ENCODE assay signal across 24 cellular contexts in genomic region chr2:176755537-176756135, GRCh38.
"Had no signal": no experiment of that assay in that cellular context is flagged by ENCODE, and none has a peak within 500 bp of the region (broad histone marks: within the 10 kb centered on the region; RNA-seq: fewer than 3 reads in every experiment).

No MANE protein-coding gene starts in this region.

- H3K27me3 ChIP-seq: brain microvascular endothelial cell, cardiac muscle cell had no signal

- DNase-seq: activated CD4-positive, alpha-beta memory T cell treated with anti-CD3 and anti-CD28 coated beads, Interleukin-2, amount 10 ng/mL, durations not matched to agents 7 days and 5 days; activated CD4-positive, alpha-beta T cell treated with anti-CD3 and anti-CD28 coated beads for 36 hours; activated CD4-positive, alpha-beta T cell treated with anti-CD3 and anti-CD28 coated beads, Interleukin-2, amount 50 U/mL, for 1 hour; activated CD4-positive, CD25-positive, alpha-beta regulatory T cell; activated gamma-delta T cell; activated naive CD4-positive, alpha-beta T cell treated with anti-CD3 and anti-CD28 coated beads for 36 hours; activated T-cell treated with anti-CD3 and anti-CD28 coated beads for 4 hours; activated T-cell treated with anti-CD3 and anti-CD28 coated beads, Interleukin-2, amount 50 U/mL, for 48 hours; brain microvascular endothelial cell; NCI-H1048; NCI-H1436 treated with DMSO at 0.1 percent for 48 hours; NCI-H187; NCI-H2081; NCI-H510A treated with DMSO at 0.1 percent for 48 hours; NCI-H69; PC-9; SIG-M5; T-cell; T-helper 2 cell; T1000 had no signal

- H2AFZ ChIP-seq: PC-9 had no signal

- H3K36me3 ChIP-seq: brain microvascular endothelial cell, cardiac muscle cell had no signal

- H3K9me3 Mint-ChIP-seq: activated CD4-positive, alpha-beta memory T cell treated with anti-CD3 and anti-CD28 coated beads, Interleukin-2, amount 10 ng/mL, durations not matched to agents 7 days and 5 days; activated naive CD4-positive, alpha-beta T cell treated with anti-CD3 and anti-CD28 coated beads for 36 hours; activated T-helper 17 cell treated with anti-CD3 and anti-CD28 coated beads, Interleukin-2, amount 50 U/mL, for 72 hours; T-cell had no signal

- H3K36me3 Mint-ChIP-seq: activated naive CD8-positive, alpha-beta T cell; T-cell had no signal

- H3K4me1 Mint-ChIP-seq: activated CD4-positive, alpha-beta memory T cell treated with anti-CD3 and anti-CD28 coated beads, Interleukin-2, amount 10 ng/mL, durations not matched to agents 7 days and 5 days; activated CD4-positive, alpha-beta T cell treated with anti-CD3 and anti-CD28 coated beads for 36 hours; activated T-helper 17 cell treated with anti-CD3 and anti-CD28 coated beads, Interleukin-2, amount 50 U/mL, for 72 hours; T-cell had no signal

- H3K4me2 ChIP-seq: PC-9 had no signal

- H3K27ac ChIP-seq: brain microvascular endothelial cell, cardiac muscle cell, PC-9, VCaP had no signal

- H3K4me3 ChIP-seq: cardiac muscle cell, PC-9 had no signal

- H3K4me3 Mint-ChIP-seq: activated CD4-positive, alpha-beta memory T cell treated with anti-CD3 and anti-CD28 coated beads, Interleukin-2, amount 10 ng/mL, durations not matched to agents 7 days and 5 days; activated CD4-positive, alpha-beta T cell treated with anti-CD3 and anti-CD28 coated beads for 36 hours; activated naive CD4-positive, alpha-beta T cell treated with anti-CD3 and anti-CD28 coated beads for 36 hours; activated naive CD8-positive, alpha-beta T cell; activated T-helper 17 cell treated with anti-CD3 and anti-CD28 coated beads, Interleukin-2, amount 50 U/mL, for 72 hours; T-cell had no signal

- ATAC-seq: activated CD4-positive, alpha-beta T cell treated with anti-CD3 and anti-CD28 coated beads for 36 hours; activated T-helper 17 cell treated with anti-CD3 and anti-CD28 coated beads, Interleukin-2, amount 50 U/mL, for 72 hours; T-cell had no signal

- H3K27ac Mint-ChIP-seq: activated CD4-positive, alpha-beta memory T cell treated with anti-CD3 and anti-CD28 coated beads, Interleukin-2, amount 10 ng/mL, durations not matched to agents 7 days and 5 days; activated CD4-positive, alpha-beta T cell treated with anti-CD3 and anti-CD28 coated beads for 36 hours; activated naive CD4-positive, alpha-beta T cell treated with anti-CD3 and anti-CD28 coated beads for 36 hours; activated naive CD8-positive, alpha-beta T cell; activated T-helper 17 cell treated with anti-CD3 and anti-CD28 coated beads, Interleukin-2, amount 50 U/mL, for 72 hours; T-cell had no signal
